ENCODE assay signal across 11 cellular contexts in the genomic region with DNA sequence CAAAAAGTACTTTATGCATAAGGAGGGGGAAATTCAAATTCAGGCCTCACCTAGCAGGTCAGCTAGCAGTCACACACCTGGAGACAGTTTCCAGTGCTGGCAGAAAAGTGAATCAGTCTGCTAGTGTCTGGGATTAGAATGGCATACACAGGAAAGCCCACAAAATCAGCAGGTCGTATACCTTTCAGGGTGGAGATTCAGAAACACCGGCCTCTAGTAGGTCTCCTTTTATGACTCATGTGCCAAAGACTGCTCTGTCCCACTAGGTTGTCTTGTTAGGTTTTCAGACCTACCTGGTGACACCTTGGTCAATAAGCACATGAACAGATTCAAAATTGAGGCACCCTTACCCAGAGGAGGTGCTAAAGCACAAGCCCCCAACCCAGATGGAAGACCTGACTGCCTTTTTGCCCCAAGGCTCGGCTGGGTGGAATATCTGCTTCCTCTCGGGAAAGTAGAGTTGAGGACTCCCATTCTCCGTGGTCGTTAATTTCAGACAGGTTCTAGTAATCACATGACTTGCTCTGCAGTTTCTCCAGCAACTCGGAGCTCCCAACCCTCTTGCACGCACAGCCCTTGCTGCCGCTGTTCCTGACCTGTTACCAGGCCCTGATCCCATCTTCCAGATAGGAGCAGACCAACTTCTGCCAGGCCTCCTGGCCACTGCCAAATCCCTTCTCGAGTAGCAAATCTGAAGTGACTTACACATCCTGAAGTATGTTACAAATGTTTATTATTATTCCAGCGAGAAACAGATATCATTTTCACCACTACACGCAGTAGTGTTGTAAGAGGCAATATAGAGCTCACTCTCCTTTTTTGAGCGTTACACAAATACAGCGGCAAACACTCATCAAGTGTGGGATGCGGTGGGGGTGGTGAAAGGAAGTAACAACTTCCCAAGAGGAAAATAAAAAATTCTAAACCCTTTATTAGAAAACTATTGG. TPM values are rescaled to one million over a fixed set of nuclear protein-coding genes. Genes with fewer than 3 reads are reported as not detected.
DNase-seq lines count a peak whose midpoint lies in the region; ATAC-seq and TF ChIP-seq lines count a peak whose summit lies in the region.
"Had no signal": no experiment of that assay in that cellular context is flagged by ENCODE, and none has a peak within 500 bp of the region (broad histone marks: within the 10 kb centered on the region; RNA-seq: fewer than 3 reads in every experiment).

No MANE protein-coding gene starts in this region.

- H3K4me1 ChIP-seq in uterus = peaks cover 6 to 7% of the 10 kb centered on the region in 2 donors

- TF ChIP-seq POLR2A in uterus (IDR thresholded peaks at IDR 0.05) = no peak

- TF ChIP-seq CTCF in activated CD8-positive, alpha-beta T cell treated with anti-CD3 and anti-CD28 coated beads for 36 hours (IDR thresholded peaks at IDR 0.05) = no peak
- TF ChIP-seq CTCF in fibroblast of the aortic adventitia (IDR thresholded peaks at IDR 0.05; ENCODE audit: insufficient read depth, low read length) (no peak), uterus (IDR thresholded peaks at IDR 0.05) (no peak)

- DNase-seq in activated naive CD8-positive, alpha-beta T cell treated with anti-CD3 and anti-CD28 coated beads for 36 hours = no peak
- DNase-seq in activated CD8-positive, alpha-beta T cell treated with anti-CD3 and anti-CD28 coated beads for 36 hours = no peak
- DNase-seq in fibroblast of the aortic adventitia (ENCODE audit: low read depth) = peak; percentile 35
- no peak for DNase-seq in uterus
- DNase-seq in NCI-H524 treated with DMSO at 0.1 percent for 48 hours (lab: John Stamatoyannopoulos, UW) = no peak
- DNase-seq in cortex of kidney (lab: John Stamatoyannopoulos, UW) = no peak
- DNase-seq: activated CD8-positive, alpha-beta memory T cell treated with anti-CD3 and anti-CD28 coated beads, Interleukin-2, amount 50 U/mL, for 48 hours; lower lobe of right lung; T1000 had no signal

- H3K36me3 ChIP-seq in uterus = no peaks in the 10 kb centered on the region
- H3K36me3 ChIP-seq: lower lobe of right lung had no signal

- H3K4me1 Mint-ChIP-seq in activated naive CD8-positive, alpha-beta T cell (ENCODE audit: low read depth) = peaks cover 25% of the 10 kb centered on the region
- H3K4me1 Mint-ChIP-seq in activated naive CD8-positive, alpha-beta T cell treated with anti-CD3 and anti-CD28 coated beads for 36 hours = peaks cover 15% of the 10 kb centered on the region
- H3K4me1 Mint-ChIP-seq in activated CD8-positive, alpha-beta T cell treated with anti-CD3 and anti-CD28 coated beads for 36 hours (ENCODE audit: low read depth) = peaks cover 29% of the 10 kb centered on the region

- CTCF ChIA-PET in activated CD8-positive, alpha-beta T cell treated with anti-CD3 and anti-CD28 coated beads for 36 hours (lab: Charles Lee) = interaction anchor here (1.5 kb wide), 1 partner anchor 8 kb away, joined by 3 read pairs; no protein-coding TSS in a partner anchor

- POLR2A ChIA-PET in activated CD8-positive, alpha-beta T cell treated with anti-CD3 and anti-CD28 coated beads for 36 hours (lab: Charles Lee) = no interaction called here

- no peak for ATAC-seq in activated CD8-positive, alpha-beta T cell treated with anti-CD3 and anti-CD28 coated beads for 36 hours
- ATAC-seq in GM21367 (IDR thresholded peaks at IDR 0.05; ENCODE audit: unreplicated experiment) = no peak

- intact Hi-C loops in activated CD8-positive, alpha-beta T cell treated with anti-CD3 and anti-CD28 coated beads for 36 hours (cut with micrococcal nuclease) = no loop called here
- intact Hi-C loops in uterus (cut with DNase I; ENCODE audit: low total_unique reads) = no loop called here

- no peaks in the 10 kb centered on the region for H3K9me3 ChIP-seq in uterus
- H3K9me3 ChIP-seq: lower lobe of right lung had no signal

- peak overlapping the region; percentile 80 to 89 for H3K27ac ChIP-seq in uterus
- H3K27ac ChIP-seq: lower lobe of right lung had no signal

- peaks cover 19% of the 10 kb centered on the region for H3K36me3 Mint-ChIP-seq in activated naive CD8-positive, alpha-beta T cell
- H3K36me3 Mint-ChIP-seq in activated naive CD8-positive, alpha-beta T cell treated with anti-CD3 and anti-CD28 coated beads for 36 hours = peaks cover 14% of the 10 kb centered on the region
- H3K36me3 Mint-ChIP-seq in activated CD8-positive, alpha-beta T cell treated with anti-CD3 and anti-CD28 coated beads for 36 hours (ENCODE audit: low read depth) = peaks cover 5% of the 10 kb centered on the region

- no peak overlapping the region for H3K4me3 Mint-ChIP-seq in activated naive CD8-positive, alpha-beta T cell
- no peak overlapping the region for H3K4me3 Mint-ChIP-seq in activated naive CD8-positive, alpha-beta T cell treated with anti-CD3 and anti-CD28 coated beads for 36 hours
- no peak overlapping the region for H3K4me3 Mint-ChIP-seq in activated CD8-positive, alpha-beta T cell treated with anti-CD3 and anti-CD28 coated beads for 36 hours

- H3K27ac Mint-ChIP-seq in activated naive CD8-positive, alpha-beta T cell = peak overlapping the region; percentile 72
- no peak overlapping the region for H3K27ac Mint-ChIP-seq in activated naive CD8-positive, alpha-beta T cell treated with anti-CD3 and anti-CD28 coated beads for 36 hours
- H3K27ac Mint-ChIP-seq in activated CD8-positive, alpha-beta T cell treated with anti-CD3 and anti-CD28 coated beads for 36 hours = peak overlapping the region; percentile 70

- no peaks in the 10 kb centered on the region for H3K27me3 ChIP-seq in uterus

- H3K4me3 ChIP-seq in fibroblast of the aortic adventitia (ENCODE audit: low read depth, low read length) (no peak overlapping the region), uterus (no peak overlapping the region)
- H3K4me3 ChIP-seq: lower lobe of right lung had no signal

- no peaks in the 10 kb centered on the region for H3K9me3 Mint-ChIP-seq in activated naive CD8-positive, alpha-beta T cell (ENCODE audit: low read depth)
- H3K9me3 Mint-ChIP-seq in activated naive CD8-positive, alpha-beta T cell treated with anti-CD3 and anti-CD28 coated beads for 36 hours = peaks cover 2% of the 10 kb centered on the region
- no peaks in the 10 kb centered on the region for H3K9me3 Mint-ChIP-seq in activated CD8-positive, alpha-beta T cell treated with anti-CD3 and anti-CD28 coated beads for 36 hours

- no peaks in the 10 kb centered on the region for H3K27me3 Mint-ChIP-seq in activated naive CD8-positive, alpha-beta T cell
- no peaks in the 10 kb centered on the region for H3K27me3 Mint-ChIP-seq in activated naive CD8-positive, alpha-beta T cell treated with anti-CD3 and anti-CD28 coated beads for 36 hours
- no peaks in the 10 kb centered on the region for H3K27me3 Mint-ChIP-seq in activated CD8-positive, alpha-beta T cell treated with anti-CD3 and anti-CD28 coated beads for 36 hours

RNA-seq across cellular contexts. Expression of gene AGPAT4, which starts 46.6 kb away (rescaled TPM):
- total RNA-seq in activated naive CD8-positive, alpha-beta T cell treated with anti-CD3 and anti-CD28 coated beads for 36 hours = 1 to 10 TPM; 1.9 to 2.5 TPM
- 1 to 10 TPM; 3.5 to 4.7 TPM for total RNA-seq in activated CD8-positive, alpha-beta T cell treated with anti-CD3 and anti-CD28 coated beads for 36 hours
- total RNA-seq in fibroblast of the aortic adventitia (ENCODE audit: low replicate concordance) = 5.5 and 11.6 TPM in 2 replicates
- 10 to 100 TPM in 3 of 4 donors, 1 to 10 TPM in 1; 2.9 to 18.1 (median 15.1) TPM for total RNA-seq in uterus
